In genomic region chr7:16070806-16071205, GRCh38 we compare ENCODE assay signal across 2 cellular contexts.
TF ChIP-seq lines count a peak whose summit lies in the region.

No MANE protein-coding gene starts in this region.

TF ChIP-seq in liver, 16 proteins besides CTCF, POLR2A, EP300 and RAD21 (continued from another document):
- no peak for TF ChIP-seq REST (IDR thresholded peaks at IDR 0.05)

TF ChIP-seq in HepG2, 621 proteins besides CTCF, POLR2A, EP300 and RAD21 (continued from another document):
- no peak for TF ChIP-seq ZNF33A (CRISPR knock-in tag; IDR thresholded peaks at IDR 0.05; ENCODE audit: borderline replicate concordance)
- TF ChIP-seq CBX2 (IDR thresholded peaks at IDR 0.05; ENCODE audit: low read depth, low read length), result no peak
- TF ChIP-seq CBX2 (CRISPR knock-in tag; IDR thresholded peaks at IDR 0.05; ENCODE audit: low read depth), result no peak
- no peak for TF ChIP-seq ZNF337 (CRISPR knock-in tag; IDR thresholded peaks at IDR 0.05; ENCODE audit: borderline replicate concordance, low read depth)
- TF ChIP-seq KLF9 (CRISPR knock-in tag; IDR thresholded peaks at IDR 0.05; ENCODE audit: low read depth), result no peak
- no peak for TF ChIP-seq ZBTB2 (CRISPR knock-in tag; IDR thresholded peaks at IDR 0.05; ENCODE audit: low read depth)
- TF ChIP-seq TOE1 (CRISPR knock-in tag; IDR thresholded peaks at IDR 0.05), result no peak
- TF ChIP-seq ZSCAN22 (CRISPR knock-in tag; IDR thresholded peaks at IDR 0.05), result no peak
- no peak for TF ChIP-seq PRMT3 (CRISPR knock-in tag; IDR thresholded peaks at IDR 0.05; ENCODE audit: borderline replicate concordance, low read depth)
- TF ChIP-seq ZNF580 (CRISPR knock-in tag; IDR thresholded peaks at IDR 0.05; ENCODE audit: borderline replicate concordance, low read depth), result no peak
- TF ChIP-seq POLR2AphosphoS5 (IDR thresholded peaks at IDR 0.05; ENCODE audit: low read depth, low read length), result no peak
